8 cellular contexts compared by ENCODE assay signal in the genomic region with DNA sequence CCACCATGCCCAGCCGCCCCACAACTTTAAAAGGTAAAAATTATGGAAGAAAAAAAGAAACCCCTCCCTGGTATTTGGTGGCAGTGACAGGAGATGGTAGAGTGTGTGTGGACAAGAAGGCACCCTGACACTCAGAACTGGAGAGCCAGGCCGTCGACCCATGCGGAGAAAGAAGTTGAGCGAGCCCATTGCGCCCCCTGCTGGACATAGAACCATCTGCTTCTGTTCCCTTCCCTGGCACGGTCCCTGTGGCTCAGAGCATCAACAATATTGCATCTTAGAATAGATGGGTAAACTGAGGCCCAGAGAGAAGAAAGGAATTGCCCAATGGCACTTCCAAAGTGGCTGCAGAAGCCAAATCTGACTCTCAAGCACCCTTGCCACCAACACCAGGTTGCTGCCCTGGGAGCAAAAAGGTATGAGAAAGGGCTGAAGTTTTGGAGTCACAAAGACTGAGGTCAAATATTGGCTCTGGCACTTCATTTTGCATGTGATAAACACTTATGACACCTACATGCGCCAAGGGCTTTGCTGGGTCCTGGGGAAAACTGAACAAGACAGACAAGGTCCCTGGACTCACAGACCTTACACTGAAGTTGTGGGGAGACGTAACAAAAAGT.
A peak's percentile ranks its signal among the peaks of the same experiment; 100 is the strongest.
DNase-seq lines count a peak whose midpoint lies in the region; ATAC-seq and TF ChIP-seq lines count a peak whose summit lies in the region.

No MANE protein-coding gene starts in this region.

- in situ Hi-C loops in astrocyte of the cerebellum (cut with HindIII; ENCODE audit: low sequenced_read_pairs), result no loop called here

- TF ChIP-seq CTCF in GM12864 (IDR thresholded peaks at IDR 0.05; ENCODE audit: low read depth, low read length, missing control alignments) (peak; percentile 87), astrocyte of the cerebellum (IDR thresholded peaks at IDR 0.05; ENCODE audit: low read depth, low read length, missing control alignments) (peak; percentile 83)

- H3K4me3 ChIP-seq in GM12864 (ENCODE audit: low read depth, low read length), result no peak overlapping the region
- no peak overlapping the region for H3K4me3 ChIP-seq in astrocyte of the cerebellum (ENCODE audit: low read depth, low read length)

- ATAC-seq in GM19328 (IDR thresholded peaks at IDR 0.05; ENCODE audit: unreplicated experiment), result no peak
- no peak for ATAC-seq in HG03175 (IDR thresholded peaks at IDR 0.05; ENCODE audit: unreplicated experiment)

- DNase-seq in GM12864 (ENCODE audit: low read depth) (peak; percentile 12), NCI-H1694 (lab: John Stamatoyannopoulos, UW) (peak; percentile 75), T1000 (lab: John Stamatoyannopoulos, UW) (peak; percentile 25), astrocyte of the cerebellum (ENCODE audit: low read depth) (peak; percentile 49), hypothalamus (lab: John Stamatoyannopoulos, UW) (peak in 46 of 51 donors; percentile 1 to 85 (median 48))
- peak; percentile 52 to 78 for DNase-seq in stimulated activated CD4-positive, alpha-beta T cell treated with anti-CD3 and anti-CD28 coated beads, Interleukin-12 subunit alpha, Interleukin-12 subunit beta, amount 100 ng/mL, for 24 hours (ENCODE audit: low read depth in 2 of 2)

Comparison
In these comparisons a context has a peak if more than half of its experiments do, and no peak if none do; other contexts are left out.
1. DNase-seq: peak in every context shown above with its lines; median percentile 75 in NCI-H1694; 65 in stimulated activated CD4-positive, alpha-beta T cell treated with anti-CD3 and anti-CD28 coated beads, Interleukin-12 subunit alpha, Interleukin-12 subunit beta, amount 100 ng/mL, for 24 hours; 49 in astrocyte of the cerebellum; 48 in hypothalamus; 25 in T1000; 12 in GM12864.